Comparison of ENCODE assay signal across 18 cellular contexts in genomic region chr4:146143888-146144287, GRCh38.
"Had no signal": no experiment of that assay in that cellular context is flagged by ENCODE, and none has a peak within 500 bp of the region (broad histone marks: within the 10 kb centered on the region; RNA-seq: fewer than 3 reads in every experiment).

No MANE protein-coding gene starts in this region.

- H3K4me1 Mint-ChIP-seq: activated naive CD8-positive, alpha-beta T cell treated with anti-CD3 and anti-CD28 coated beads, Interleukin-2, amount 10 ng/mL, durations not matched to agents 7 days and 5 days; naive thymus-derived CD8-positive, alpha-beta T cell; stimulated activated effector memory CD8-positive, alpha-beta T cell treated with anti-CD3 and anti-CD28 coated beads, Interleukin-12 subunit alpha, Interleukin-12 subunit beta, amount 100 ng/mL, for 72 hours had no signal

- H3K27me3 Mint-ChIP-seq: memory B cell had no signal

- H3K4me3 Mint-ChIP-seq: activated naive CD8-positive, alpha-beta T cell treated with anti-CD3 and anti-CD28 coated beads, Interleukin-2, amount 10 ng/mL, durations not matched to agents 7 days and 5 days; activated T-helper 1 cell treated with anti-CD3 and anti-CD28 coated beads, Interleukin-12 subunit alpha, Interleukin-12 subunit beta, Interleukin-2, Interleukin-4 antibody, amounts not matched to agents 30 ng/mL and 10 ng/mL and 1 ng/mL, durations not matched to agents 14 hours and 24 hours and 36 hours; endodermal cell; memory B cell; naive thymus-derived CD8-positive, alpha-beta T cell; stimulated activated effector memory CD8-positive, alpha-beta T cell treated with anti-CD3 and anti-CD28 coated beads, Interleukin-12 subunit alpha, Interleukin-12 subunit beta, amount 100 ng/mL, for 72 hours; T-helper 2 cell treated with Interferon-gamma antibody and Interleukin-4, amounts not matched to agents 5 μg/mL and 100 μg/mL, for 36 hours had no signal

- H3K9me3 ChIP-seq: mucosa of descending colon had no signal

- H3K27ac Mint-ChIP-seq: activated naive CD8-positive, alpha-beta T cell treated with anti-CD3 and anti-CD28 coated beads, Interleukin-2, amount 10 ng/mL, durations not matched to agents 7 days and 5 days; activated T-helper 1 cell treated with anti-CD3 and anti-CD28 coated beads, Interleukin-12 subunit alpha, Interleukin-12 subunit beta, Interleukin-2, Interleukin-4 antibody, amounts not matched to agents 30 ng/mL and 10 ng/mL and 1 ng/mL, durations not matched to agents 14 hours and 24 hours and 36 hours; endodermal cell; memory B cell; naive thymus-derived CD8-positive, alpha-beta T cell; stimulated activated effector memory CD8-positive, alpha-beta T cell treated with anti-CD3 and anti-CD28 coated beads, Interleukin-12 subunit alpha, Interleukin-12 subunit beta, amount 100 ng/mL, for 72 hours; T-helper 2 cell treated with Interferon-gamma antibody and Interleukin-4, amounts not matched to agents 5 μg/mL and 100 μg/mL, for 36 hours had no signal

- H3K4me1 ChIP-seq: parathyroid adenoma had no signal

- ATAC-seq: activated CD4-positive, CD25-positive, alpha-beta regulatory T cell treated with anti-CD3 and anti-CD28 coated beads, Interleukin-2, amount 50 U/mL, for 24 hours; mucosa of descending colon; naive thymus-derived CD8-positive, alpha-beta T cell; stimulated activated effector memory CD8-positive, alpha-beta T cell treated with anti-CD3 and anti-CD28 coated beads, Interleukin-12 subunit alpha, Interleukin-12 subunit beta, amount 100 ng/mL, for 72 hours had no signal

- H3K9me3 Mint-ChIP-seq: activated naive CD8-positive, alpha-beta T cell treated with anti-CD3 and anti-CD28 coated beads, Interleukin-2, amount 10 ng/mL, durations not matched to agents 7 days and 5 days; activated T-helper 1 cell treated with anti-CD3 and anti-CD28 coated beads, Interleukin-12 subunit alpha, Interleukin-12 subunit beta, Interleukin-2, Interleukin-4 antibody, amounts not matched to agents 30 ng/mL and 10 ng/mL and 1 ng/mL, durations not matched to agents 14 hours and 24 hours and 36 hours; endodermal cell; memory B cell; naive thymus-derived CD8-positive, alpha-beta T cell; stimulated activated effector memory CD8-positive, alpha-beta T cell treated with anti-CD3 and anti-CD28 coated beads, Interleukin-12 subunit alpha, Interleukin-12 subunit beta, amount 100 ng/mL, for 72 hours; T-helper 2 cell treated with Interferon-gamma antibody and Interleukin-4, amounts not matched to agents 5 μg/mL and 100 μg/mL, for 36 hours had no signal

- H3K27ac ChIP-seq: parathyroid adenoma had no signal

- H3K4me3 ChIP-seq: mucosa of descending colon had no signal

- DNase-seq: activated CD4-positive, alpha-beta T cell treated with anti-CD3 and anti-CD28 coated beads, Interleukin-2, amount 50 U/mL, for 1 hour; activated CD8-positive, alpha-beta memory T cell treated with anti-CD3 and anti-CD28 coated beads for 24 hours; activated naive CD4-positive, alpha-beta T cell; activated naive CD8-positive, alpha-beta T cell treated with anti-CD3 and anti-CD28 coated beads, Interleukin-2, amount 10 ng/mL, durations not matched to agents 7 days and 5 days; anterior cingulate cortex; endodermal cell; erythroblast; islet precursor cell; mucosa of descending colon; naive thymus-derived CD8-positive, alpha-beta T cell; stimulated activated CD4-positive, alpha-beta T cell treated with anti-CD3 and anti-CD28 coated beads, Interleukin-12 subunit alpha, Interleukin-12 subunit beta, amount 100 ng/mL, for 4 hours; stimulated activated CD4-positive, alpha-beta T cell treated with anti-CD3 and anti-CD28 coated beads, Interleukin-2, amount 100 ng/mL, for 24 hours had no signal

- H3K36me3 Mint-ChIP-seq: activated naive CD8-positive, alpha-beta T cell treated with anti-CD3 and anti-CD28 coated beads, Interleukin-2, amount 10 ng/mL, durations not matched to agents 7 days and 5 days; memory B cell; naive thymus-derived CD8-positive, alpha-beta T cell; stimulated activated effector memory CD8-positive, alpha-beta T cell treated with anti-CD3 and anti-CD28 coated beads, Interleukin-12 subunit alpha, Interleukin-12 subunit beta, amount 100 ng/mL, for 72 hours had no signal
